17 cellular contexts compared by ENCODE assay signal in the genomic region with DNA sequence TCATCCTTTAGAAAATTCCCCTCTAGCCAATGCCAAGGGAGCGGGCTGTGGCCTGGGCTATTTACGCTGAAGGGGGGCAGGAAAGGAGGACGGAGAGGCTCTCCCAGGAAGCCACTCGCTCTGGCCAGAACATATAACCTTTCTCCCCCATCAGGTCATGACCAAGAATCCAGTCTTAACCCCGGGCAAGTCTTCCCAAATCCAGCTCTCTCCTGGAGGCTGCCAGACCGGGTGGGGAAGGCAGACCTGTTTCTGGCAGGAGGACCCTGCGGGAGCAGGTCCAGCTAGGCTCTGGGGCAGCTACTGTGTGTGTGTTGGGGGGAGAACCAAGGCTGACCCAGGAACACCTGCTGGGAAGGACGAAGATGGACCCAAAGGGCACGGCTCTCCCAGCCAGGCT. TPM values are rescaled to one million over a fixed set of nuclear protein-coding genes. Genes with fewer than 3 reads are reported as not detected.
A peak's percentile ranks its signal among the peaks of the same experiment; 100 is the strongest.
DNase-seq lines count a peak whose midpoint lies in the region; ATAC-seq and TF ChIP-seq lines count a peak whose summit lies in the region.
"Had no signal": no experiment of that assay in that cellular context is flagged by ENCODE, and none has a peak within 500 bp of the region (broad histone marks: within the 10 kb centered on the region; RNA-seq: fewer than 3 reads in every experiment).

No MANE protein-coding gene starts in this region.

- WGBS in esophagus, 2 donors, result 57 to 67% methylated on average over 9 of the region's 9 CpGs
- no CpG with 5 or more reads among the region's 9 CpGs for WGBS in trophoblast cell (ENCODE audit: extremely low coverage, insufficient coverage, insufficient read length)

- H3K4me2 ChIP-seq in BLaER1 (peak overlapping the region; percentile 37), PC-9 (peak overlapping the region; percentile 77), trophoblast cell (ENCODE audit: low read length) (no peak overlapping the region)

- H3K9me2 ChIP-seq in PC-9 (ENCODE audit: insufficient read depth), result no peaks in the 10 kb centered on the region

- no peak overlapping the region for H3K9ac ChIP-seq in BLaER1
- H3K9ac ChIP-seq in trophoblast cell (ENCODE audit: low read length), result no peak overlapping the region

- H4K20me1 ChIP-seq in BLaER1 (no peaks in the 10 kb centered on the region), PC-9 (ENCODE audit: insufficient read depth) (no peaks in the 10 kb centered on the region)

- no peak for DNase-seq in PC-9
- peak; percentile 73 to 85 for DNase-seq in trophoblast cell
- no peak for DNase-seq in nucleus accumbens (lab: John Stamatoyannopoulos, UW)
- DNase-seq in breast epithelium (ENCODE audit: low spot score in 2 of 2), result no peak
- no peak for DNase-seq in activated CD4-positive, alpha-beta T cell treated with anti-CD3 and anti-CD28 coated beads for 1 hour
- DNase-seq: 8988T; AML-193; C1 segment of cervical spinal cord; CD4-positive, alpha-beta memory T cell; DMS153; DMS79 treated with DMSO at 0.1 percent for 48 hours; EL; GDM1; IMR-90 had no signal

- H4K91ac ChIP-seq in trophoblast cell (ENCODE audit: low read depth, low read length), result peak overlapping the region; percentile 95

- peak overlapping the region; percentile 85 for H4K8ac ChIP-seq in trophoblast cell (ENCODE audit: low read depth, low read length)

- H3K4me1 ChIP-seq in BLaER1 (peaks cover 74% of the 10 kb centered on the region), PC-9 (replicated peaks; ENCODE audit: insufficient read depth) (peaks cover 87% of the 10 kb centered on the region), esophagus (ENCODE audit: control insufficient read depth in 2 of 2, insufficient read depth in 2 of 2, low read length in 1 of 2) (peaks cover 13 to 46% of the 10 kb centered on the region in 2 donors), trophoblast cell (ENCODE audit: control insufficient read depth in 1 of 2, insufficient read depth in 2 of 2, low read length in 2 of 2) (peaks cover 79 to 80% of the 10 kb centered on the region in 2 experiments), breast epithelium (peaks cover 5 to 16% of the 10 kb centered on the region in 2 donors)

- ATAC-seq in GM21360 (IDR thresholded peaks at IDR 0.05; ENCODE audit: unreplicated experiment), result no peak

- H2BK5ac ChIP-seq in trophoblast cell (ENCODE audit: low read depth, low read length, poor library complexity), result peak overlapping the region; percentile 73

- H3K23ac ChIP-seq in trophoblast cell (ENCODE audit: low read length), result no peak overlapping the region

- no peaks in the 10 kb centered on the region for H3K36me3 ChIP-seq in BLaER1
- no peaks in the 10 kb centered on the region for H3K36me3 ChIP-seq in PC-9 (ENCODE audit: low read depth)
- no peaks in the 10 kb centered on the region for H3K36me3 ChIP-seq in esophagus (ENCODE audit: control insufficient read depth in 2 of 2, insufficient read depth in 2 of 2, low read length in 1 of 2)
- H3K36me3 ChIP-seq in trophoblast cell (ENCODE audit: control insufficient read depth in 1 of 2, insufficient read depth in 2 of 2, low read length in 2 of 2), result no peaks in the 10 kb centered on the region
- no peaks in the 10 kb centered on the region for H3K36me3 ChIP-seq in breast epithelium

- POLR2A ChIA-PET in PC-9 (lab: Charles Lee; ENCODE audit: unreplicated experiment), result no interaction called here

- H2AK5ac ChIP-seq in trophoblast cell (ENCODE audit: low read length), result peak overlapping the region; percentile 94

- BruUV-seq in PC-9 (replicated peaks; lab: Mats Ljungman, UMichigan), result no TSS peak

- peak overlapping the region; percentile 84 for H3K18ac ChIP-seq in trophoblast cell (ENCODE audit: low read length)

- TF ChIP-seq CTCF in PC-9 (conservative IDR thresholded peaks at IDR 0.05) (no peak), breast epithelium (IDR thresholded peaks at IDR 0.05) (no peak)

- H2BK120ac ChIP-seq in trophoblast cell (ENCODE audit: insufficient read depth, low read length, poor library complexity), result peak overlapping the region; percentile 97

- H2BK12ac ChIP-seq in trophoblast cell (ENCODE audit: low read length), result peak overlapping the region; percentile 63

- H3K14ac ChIP-seq in trophoblast cell (ENCODE audit: low read length), result peak overlapping the region; percentile 83

- CTCF ChIA-PET in PC-9 (lab: Charles Lee), result no interaction called here

- H3K27ac ChIP-seq in BLaER1 (0 out of 2 replicates have a peak overlapping the region, but pooled peaks have one; percentile 30), PC-9 (no peak overlapping the region), esophagus (ENCODE audit: low read depth in 2 of 2, low read length in 1 of 2) (peak overlapping the region; percentile 80 to 82), trophoblast cell (ENCODE audit: low read depth, low read length) (peak overlapping the region; percentile 89), breast epithelium (peak overlapping the region in 1 of 2 donors; percentile 53)

- no peaks in the 10 kb centered on the region for H3K9me3 ChIP-seq in BLaER1
- no peaks in the 10 kb centered on the region for H3K9me3 ChIP-seq in PC-9 (ENCODE audit: insufficient read depth, low read depth)
- no peaks in the 10 kb centered on the region for H3K9me3 ChIP-seq in esophagus (ENCODE audit: control insufficient read depth in 2 of 2, insufficient read depth in 1 of 2, low read depth in 1 of 2, low read length in 1 of 2)
- peaks cover 3% of the 10 kb centered on the region for H3K9me3 ChIP-seq in trophoblast cell (ENCODE audit: insufficient read depth, low read depth, low read length)
- H3K9me3 ChIP-seq in breast epithelium, result no peaks in the 10 kb centered on the region

- H2AFZ ChIP-seq in PC-9, result no peak overlapping the region
- H2AFZ ChIP-seq in trophoblast cell (ENCODE audit: insufficient read depth, low read length, poor library complexity), result peak overlapping the region; percentile 42

- H4K12ac ChIP-seq in trophoblast cell (ENCODE audit: low read depth, low read length), result no peak overlapping the region

- H3K4me3 ChIP-seq in BLaER1, result no peak overlapping the region
- H3K4me3 ChIP-seq in PC-9, result no peak overlapping the region
- no peak overlapping the region for H3K4me3 ChIP-seq in esophagus (ENCODE audit: low read depth in 1 of 2, low read length in 2 of 2)
- H3K4me3 ChIP-seq in trophoblast cell (ENCODE audit: low read depth, low read length), result peak overlapping the region; percentile 26
- no peak overlapping the region for H3K4me3 ChIP-seq in breast epithelium

- peaks cover 81% of the 10 kb centered on the region for H3K79me1 ChIP-seq in trophoblast cell (ENCODE audit: low read length)

- H3K27me3 ChIP-seq in BLaER1 (no peaks in the 10 kb centered on the region), PC-9 (ENCODE audit: insufficient read depth, low read depth) (no peaks in the 10 kb centered on the region), esophagus (ENCODE audit: control insufficient read depth in 1 of 2, insufficient read depth in 2 of 2, low read length in 2 of 2) (no peaks in the 10 kb centered on the region), trophoblast cell (ENCODE audit: insufficient read depth, low read length) (no peaks in the 10 kb centered on the region), breast epithelium (no peaks in the 10 kb centered on the region)

- intact Hi-C loops in PC-9 (cut with micrococcal nuclease; ENCODE audit: unreplicated experiment) (no loop called here), breast epithelium (cut with DNase I; ENCODE audit: low total_unique reads) (no loop called here)

- H3K79me2 ChIP-seq in PC-9 (ENCODE audit: low read depth) (no peaks in the 10 kb centered on the region), trophoblast cell (ENCODE audit: control insufficient read depth, insufficient read depth, low read length, poor library complexity) (peaks cover 36% of the 10 kb centered on the region)

- H3K4ac ChIP-seq in trophoblast cell (ENCODE audit: low read depth, low read length), result peak overlapping the region; percentile 3

- TF ChIP-seq POLR2A in breast epithelium (IDR thresholded peaks at IDR 0.05), result no peak

- peaks cover 37% of the 10 kb centered on the region for H3F3A ChIP-seq in PC-9 (ENCODE audit: insufficient read depth, low read depth)

RNA-seq across cellular contexts. Expression of a gene that starts 13.4 kb away (rescaled TPM):
- total RNA-seq in PC-9 (2021) (52.8 and 60.5 TPM in 2 replicates), breast epithelium (10 to 100 TPM; 17.9 to 37.3 (median 31.5) TPM)
- polyA plus RNA-seq in esophagus, result 10 to 100 TPM; 13.1 to 14.2 TPM
- polyA plus RNA-seq in trophoblast cell (2013), result 157 and 161 TPM in 2 replicates

RNA-seq across cellular contexts. Expression of a gene that starts 25.5 kb away (rescaled TPM):
- 19.0 and 23.2 TPM in 2 replicates for total RNA-seq in PC-9 (2021)
- polyA plus RNA-seq in esophagus, result 10 to 100 TPM; 11.9 to 12.2 TPM
- polyA plus RNA-seq in trophoblast cell (2013), result 32.8 and 33.4 TPM in 2 replicates
- 10 to 100 TPM in 1 of 3 donors, 1 to 10 TPM in 2; 8.8 to 15.8 (median 9.2) TPM for total RNA-seq in breast epithelium

RNA-seq across cellular contexts. Expression of a gene that starts 39.5 kb away (rescaled TPM):
- total RNA-seq in PC-9 (2021), result 6.0 and 8.9 TPM in 2 replicates
- polyA plus RNA-seq in esophagus, result 1 to 10 TPM; 1.2 to 5.0 TPM
- 4.5 and 4.7 TPM in 2 replicates for polyA plus RNA-seq in trophoblast cell (2013)
- 1 to 10 TPM; 3.5 to 9.4 (median 7.2) TPM for total RNA-seq in breast epithelium

Comparison
In these comparisons a context has a peak if more than half of its experiments do, and no peak if none do; other contexts are left out.
1. DNase-seq: peak in trophoblast cell (2 of 2); none in PC-9 (0 of 2), nucleus accumbens (0 of 56), breast epithelium (0 of 2) and activated CD4-positive, alpha-beta T cell treated with anti-CD3 and anti-CD28 coated beads for 1 hour (single experiment).